8 cellular contexts compared by ENCODE assay signal in the genomic region with DNA sequence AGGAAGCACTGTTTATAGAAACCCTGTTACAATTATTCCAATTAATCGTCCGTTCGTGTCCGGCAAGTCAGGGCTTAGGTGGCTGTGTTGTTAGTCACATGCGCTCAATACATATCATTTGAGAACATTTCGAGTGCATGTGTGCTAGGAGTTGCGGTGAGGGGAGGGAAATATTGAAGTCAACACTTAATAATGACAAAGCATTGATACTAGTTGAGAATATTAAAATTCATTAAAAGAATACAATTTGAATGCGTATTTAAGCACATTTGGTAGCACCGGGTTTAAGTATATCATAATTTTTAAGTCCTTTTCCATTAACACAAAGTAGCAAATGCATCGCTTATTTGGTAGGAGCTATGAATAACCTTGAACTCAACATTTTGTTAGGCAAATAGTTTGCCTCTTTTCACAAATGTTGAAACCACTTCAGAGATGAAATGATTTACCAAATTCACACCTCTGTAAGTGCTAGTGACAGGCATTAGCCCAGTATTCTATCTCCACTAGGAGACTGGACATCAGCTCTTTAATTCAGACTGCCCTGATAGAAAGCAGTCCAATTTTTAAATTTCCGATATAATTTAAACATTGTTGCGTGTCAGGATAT. TPM values are rescaled to one million over a fixed set of nuclear protein-coding genes. Genes with fewer than 3 reads are reported as not detected.
DNase-seq lines count a peak whose midpoint lies in the region; ATAC-seq and TF ChIP-seq lines count a peak whose summit lies in the region.

No MANE protein-coding gene starts in this region.

- ATAC-seq in HG02852 (IDR thresholded peaks at IDR 0.05; ENCODE audit: unreplicated experiment): no peak
- no peak for ATAC-seq in HG03108 (IDR thresholded peaks at IDR 0.05; ENCODE audit: unreplicated experiment)
- ATAC-seq in GM21723 (IDR thresholded peaks at IDR 0.05; ENCODE audit: unreplicated experiment): no peak

- H3K4me3 ChIP-seq in lower leg skin (ENCODE audit: low read depth, poor library complexity, severe bottlenecking): peak overlapping the region; percentile 95
- peak overlapping the region; percentile 87 to 95 (median 90) for H3K4me3 ChIP-seq in transverse colon

- no peaks in the 10 kb centered on the region for H3K27me3 ChIP-seq in transverse colon

- TF ChIP-seq CTCF in lower leg skin (IDR thresholded peaks at IDR 0.05) (no peak), transverse colon (IDR thresholded peaks at IDR 0.05) (no peak)

- no peak for DNase-seq in activated naive CD4-positive, alpha-beta T cell treated with anti-CD3 and anti-CD28 coated beads for 36 hours
- no peak for DNase-seq in activated naive CD4-positive, alpha-beta T cell treated with Interleukin-2 at 50 U/mL for 16 hours
- DNase-seq in lower leg skin (ENCODE audit: low spot score in 2 of 2): no peak
- no peak for DNase-seq in transverse colon

- CTCF ChIA-PET in activated naive CD4-positive, alpha-beta T cell treated with anti-CD3 and anti-CD28 coated beads for 36 hours (lab: Charles Lee): interaction anchor here (1.8 to 2.6 kb wide), 3 partner anchors 10 to 260 kb away, joined by 4 to 13 read pairs (median 9); no protein-coding TSS in a partner anchor

- in situ Hi-C loops in transverse colon (cut with MboI; ENCODE audit: low pct_ligation_motif_present in 1 of 4, low pct_unique_long_range_greater_than_20kb in 1 of 4, low sequenced_read_pairs in 3 of 4): no loop called here

- H3K27ac Mint-ChIP-seq in activated naive CD4-positive, alpha-beta T cell treated with anti-CD3 and anti-CD28 coated beads for 36 hours: peak overlapping the region; percentile 98

- peaks cover 6 to 32% (median 22%) of the 10 kb centered on the region in 4 donors for H3K4me1 ChIP-seq in transverse colon

- H3K27me3 Mint-ChIP-seq in activated naive CD4-positive, alpha-beta T cell treated with anti-CD3 and anti-CD28 coated beads for 36 hours (ENCODE audit: low read depth): no peaks in the 10 kb centered on the region

- intact Hi-C loops in activated naive CD4-positive, alpha-beta T cell treated with anti-CD3 and anti-CD28 coated beads for 36 hours (cut with micrococcal nuclease): loop anchor here (1.0 to 10.0 kb wide), 5 partner anchors 48 to 1094 kb away; no protein-coding TSS in a partner anchor
- intact Hi-C loops in lower leg skin (cut with DNase I; ENCODE audit: low total_unique reads): no loop called here
- intact Hi-C loops in transverse colon (cut with DNase I; ENCODE audit: low total_unique reads): no loop called here

- H3K9me3 ChIP-seq in transverse colon: no peaks in the 10 kb centered on the region

- H3K27ac ChIP-seq in adipose tissue (ENCODE audit: low read depth, low read length) (peak overlapping the region; percentile 84), transverse colon (peak overlapping the region; percentile 92 to 94 (median 92))

- no peak for TF ChIP-seq EP300 in transverse colon (IDR thresholded peaks at IDR 0.05; ENCODE audit: low read depth)

- no peaks in the 10 kb centered on the region for H3K36me3 ChIP-seq in transverse colon

- H3K4me1 Mint-ChIP-seq in activated naive CD4-positive, alpha-beta T cell treated with anti-CD3 and anti-CD28 coated beads for 36 hours (ENCODE audit: low read depth): peaks cover 37% of the 10 kb centered on the region

- no peaks in the 10 kb centered on the region for H3K9me3 Mint-ChIP-seq in activated naive CD4-positive, alpha-beta T cell treated with anti-CD3 and anti-CD28 coated beads for 36 hours

- WGBS in adipose tissue, 3 donors: 9 to 20% (median 19%) methylated on average over 12 of the region's 12 CpGs
- WGBS in lower leg skin, 2 donors: 13 to 15% methylated on average over 12 of the region's 12 CpGs
- 15 to 17% methylated on average over 12 of the region's 12 CpGs for WGBS in transverse colon (ENCODE audit: low coverage in 1 of 2), 2 donors

- TF ChIP-seq POLR2A in lower leg skin (IDR thresholded peaks at IDR 0.05) (no peak), transverse colon (IDR thresholded peaks at IDR 0.05) (no peak)

- peak overlapping the region; percentile 97 for H3K4me3 Mint-ChIP-seq in activated naive CD4-positive, alpha-beta T cell treated with anti-CD3 and anti-CD28 coated beads for 36 hours

- peaks cover 37% of the 10 kb centered on the region for H3K36me3 Mint-ChIP-seq in activated naive CD4-positive, alpha-beta T cell treated with anti-CD3 and anti-CD28 coated beads for 36 hours (ENCODE audit: low read depth)

RNA-seq across cellular contexts. Expression of gene SERBP1, which starts 1.1 kb away (rescaled TPM):
- total RNA-seq in activated naive CD4-positive, alpha-beta T cell treated with anti-CD3 and anti-CD28 coated beads for 36 hours: 100 to 1,000 TPM; 527 to 537 TPM
- polyA plus RNA-seq in adipose tissue: 100 to 1,000 TPM; 120 to 216 (median 146) TPM
- total RNA-seq in lower leg skin (100 to 1,000 TPM; 232 to 292 (median 273) TPM), transverse colon (100 to 1,000 TPM in 3 of 4 donors, 10 to 100 TPM in 1; 64.3 to 218 (median 158) TPM)
